Comparison of ENCODE assay signal across 9 cellular contexts in genomic region chr1:201463071-201463552, GRCh38. TPM values are rescaled to one million over a fixed set of nuclear protein-coding genes. Genes with fewer than 3 reads are reported as not detected.
DNase-seq lines count a peak whose midpoint lies in the region; ATAC-seq and TF ChIP-seq lines count a peak whose summit lies in the region.
"Had no signal": no experiment of that assay in that cellular context is flagged by ENCODE, and none has a peak within 500 bp of the region (broad histone marks: within the 10 kb centered on the region; RNA-seq: fewer than 3 reads in every experiment).

No MANE protein-coding gene starts in this region.

- peak; percentile 80 for DNase-seq in Ammon's horn (ENCODE audit: low spot score)
- DNase-seq in PC-9, result peak; percentile 17 to 66
- no peak for DNase-seq in esophagus squamous epithelium (lab: John Stamatoyannopoulos, UW)
- peak in 45 of 56 donors; percentile 12 to 81 (median 53) for DNase-seq in nucleus accumbens (lab: John Stamatoyannopoulos, UW)
- DNase-seq in stimulated activated CD8-positive, alpha-beta memory T cell treated with anti-CD3 and anti-CD28 coated beads, Interleukin-4, amount 100 ng/mL, for 48 hours, result no peak
- no peak for DNase-seq in Kasumi-1 (lab: John Stamatoyannopoulos, UW)
- no peak for DNase-seq in stimulated activated CD4-positive, alpha-beta T cell treated with anti-CD3 and anti-CD28 coated beads, Interleukin-1b, Interleukin-23, amount 100 ng/mL, for 48 hours

- WGBS in esophagus squamous epithelium, 2 donors, result 66 to 72% methylated on average over 7 of the region's 7 CpGs

- TF ChIP-seq POLR2A in esophagus squamous epithelium (IDR thresholded peaks at IDR 0.05), result no peak

- H3K27me3 ChIP-seq in PC-9 (ENCODE audit: insufficient read depth, low read depth), result no peaks in the 10 kb centered on the region
- H3K27me3 ChIP-seq in esophagus squamous epithelium, result peaks cover 0 to 4% (median 0%) of the 10 kb centered on the region in 4 donors

- H2AFZ ChIP-seq in PC-9, result no peak overlapping the region

- H3K27ac ChIP-seq in PC-9 (peak overlapping the region; percentile 100), esophagus squamous epithelium (peak overlapping the region; percentile 93 to 98 (median 94))
- H3K27ac ChIP-seq: neutrophil had no signal

- intact Hi-C loops in PC-9 (cut with micrococcal nuclease; ENCODE audit: unreplicated experiment) (loop anchor here (5.0 to 10.0 kb wide), 2 partner anchors 66 to 882 kb away; partner anchors contain the start of genes LAD1, PPP1R12B and UBE2T), esophagus squamous epithelium (cut with DNase I) (no loop called here)

- H3K4me3 ChIP-seq in PC-9, result no peak overlapping the region
- H3K4me3 ChIP-seq in esophagus squamous epithelium, result no peak overlapping the region

- no peaks in the 10 kb centered on the region for H3K9me2 ChIP-seq in PC-9 (ENCODE audit: insufficient read depth)

- CTCF ChIA-PET in PC-9 (lab: Charles Lee), result no interaction called here

- H3K9me3 ChIP-seq in PC-9 (ENCODE audit: insufficient read depth, low read depth) (no peaks in the 10 kb centered on the region), esophagus squamous epithelium (no peaks in the 10 kb centered on the region)
- H3K9me3 ChIP-seq: neutrophil had no signal

- peaks cover 39% of the 10 kb centered on the region for H3K79me2 ChIP-seq in PC-9 (ENCODE audit: low read depth)

- no peaks in the 10 kb centered on the region for H4K20me1 ChIP-seq in PC-9 (ENCODE audit: insufficient read depth)

- BruUV-seq in PC-9 (replicated peaks; lab: Mats Ljungman, UMichigan), result no TSS peak

- peaks cover 54% of the 10 kb centered on the region for H3F3A ChIP-seq in PC-9 (ENCODE audit: insufficient read depth, low read depth)

- H3K4me1 ChIP-seq in PC-9 (replicated peaks; ENCODE audit: insufficient read depth) (peaks cover 78% of the 10 kb centered on the region), esophagus squamous epithelium (peaks cover 51 to 86% (median 70%) of the 10 kb centered on the region in 3 donors)

- H3K36me3 ChIP-seq in PC-9 (ENCODE audit: low read depth) (peaks cover 22% of the 10 kb centered on the region), esophagus squamous epithelium (peaks cover 8 to 21% (median 15%) of the 10 kb centered on the region in 3 donors)
- H3K36me3 ChIP-seq: neutrophil had no signal

- H3K4me2 ChIP-seq in PC-9, result peak overlapping the region; percentile 85

- no peak for ATAC-seq in GM21717 (IDR thresholded peaks at IDR 0.05; ENCODE audit: unreplicated experiment)

- POLR2A ChIA-PET in PC-9 (lab: Charles Lee; ENCODE audit: unreplicated experiment), result interaction anchor here (0.6 kb wide), 1 partner anchor 250 kb away, joined by 3 read pairs; no protein-coding TSS in a partner anchor

- TF ChIP-seq CTCF in PC-9 (conservative IDR thresholded peaks at IDR 0.05) (0 out of 2 replicates have a peak, but pooled peaks have one; percentile 33), esophagus squamous epithelium (IDR thresholded peaks at IDR 0.05) (peak in 1 of 6 experiments; percentile 41)

RNA-seq across cellular contexts. Expression of gene PHLDA3, which starts 5.9 kb away (rescaled TPM):
- 31.6 and 46.4 TPM in 2 replicates for total RNA-seq in PC-9 (2021)
- total RNA-seq in esophagus squamous epithelium, result 10 to 100 TPM; 60.9 to 87.9 (median 75.1) TPM

RNA-seq across cellular contexts. Expression of gene TNNI1, which starts 41.6 kb away (rescaled TPM):
- total RNA-seq in PC-9 (2021), result not detected in 2 replicates
- total RNA-seq in esophagus squamous epithelium, result not detected

RNA-seq across cellular contexts. Expression of gene CSRP1, which starts 43.8 kb away (rescaled TPM):
- total RNA-seq in PC-9 (2021) (56.8 and 61.3 TPM in 2 replicates), esophagus squamous epithelium (1,000 to 10,000 TPM in 1 of 4 donors, 100 to 1,000 TPM in 3; 243 to 1,044 (median 363) TPM)

Comparison
In these comparisons a context has a peak if more than half of its experiments do, and no peak if none do; other contexts are left out.
1. DNase-seq: peak in Ammon's horn (single experiment), PC-9 (2 of 2) and nucleus accumbens (45 of 56); none in esophagus squamous epithelium (single experiment), stimulated activated CD8-positive, alpha-beta memory T cell treated with anti-CD3 and anti-CD28 coated beads, Interleukin-4, amount 100 ng/mL, for 48 hours (single experiment), Kasumi-1 (0 of 2) and stimulated activated CD4-positive, alpha-beta T cell treated with anti-CD3 and anti-CD28 coated beads, Interleukin-1b, Interleukin-23, amount 100 ng/mL, for 48 hours (single experiment).